In the genomic region with DNA sequence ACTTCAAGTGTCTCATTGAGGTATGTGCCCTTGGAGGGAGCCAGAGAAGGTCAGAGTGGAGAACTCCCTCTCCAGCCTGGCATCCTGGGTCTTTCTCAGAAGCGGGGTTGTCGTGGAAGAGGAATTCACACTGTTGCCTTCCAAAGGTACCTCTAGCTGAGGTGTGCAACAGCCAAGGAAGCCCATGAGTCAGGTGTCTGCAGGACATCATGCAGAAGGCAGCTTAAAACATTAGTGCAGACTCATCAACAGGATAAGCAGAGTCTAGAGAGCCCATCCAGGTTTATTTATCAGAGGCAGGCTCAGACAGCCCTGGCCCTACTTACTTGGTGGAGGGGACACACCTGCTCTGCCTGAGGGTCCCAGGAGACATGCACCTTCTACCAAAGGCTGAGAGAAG, we compare ENCODE assay signal across 17 cellular contexts.
DNase-seq lines count a peak whose midpoint lies in the region; TF ChIP-seq lines count a peak whose summit lies in the region.
"Had no signal": no experiment of that assay in that cellular context is flagged by ENCODE, and none has a peak within 500 bp of the region (broad histone marks: within the 10 kb centered on the region; RNA-seq: fewer than 3 reads in every experiment).

No MANE protein-coding gene starts in this region.

- no peak for DNase-seq in Calu3
- peak; percentile 49 for DNase-seq in osteocyte (ENCODE audit: extremely low spot score, unreplicated experiment)
- DNase-seq in ureter (ENCODE audit: low spot score) = peak; percentile 26
- no peak for DNase-seq in glutamatergic neuron
- no peak for DNase-seq in NCI-H510A treated with DMSO at 0.1 percent for 48 hours (lab: John Stamatoyannopoulos, UW)
- DNase-seq in endothelial cell (ENCODE audit: low spot score) = no peak
- DNase-seq: AML-193; Caco-2; CD4-positive, alpha-beta T cell; DMS153; DMS79; GDM1; H7; HFFc6; IMR-90 had no signal

- CTCF ChIA-PET in Calu3 (lab: Charles Lee) = no interaction called here

- H3K4me1 Mint-ChIP-seq in Calu3 (ENCODE audit: low read depth, unreplicated experiment) (peaks cover 8% of the 10 kb centered on the region), osteocyte (ENCODE audit: unreplicated experiment) (peaks cover 36% of the 10 kb centered on the region), glutamatergic neuron (ENCODE audit: low read depth, unreplicated experiment) (peaks cover 3% of the 10 kb centered on the region), endothelial cell (ENCODE audit: unreplicated experiment) (peaks cover 2% of the 10 kb centered on the region)
- H3K4me1 Mint-ChIP-seq in dendritic cell treated with granulocyte-macrophage colony-stimulating factor and Interleukin-4, amounts not matched to agents 40 ng/mL and 50 ng/mL, for 4 days (ENCODE audit: low read depth) = peaks cover 38% of the 10 kb centered on the region

- H3K9me3 Mint-ChIP-seq in Calu3 (ENCODE audit: low read depth, unreplicated experiment) (no peaks in the 10 kb centered on the region), osteocyte (ENCODE audit: unreplicated experiment) (no peaks in the 10 kb centered on the region), glutamatergic neuron (ENCODE audit: unreplicated experiment) (peaks cover 1% of the 10 kb centered on the region), endothelial cell (ENCODE audit: unreplicated experiment) (no peaks in the 10 kb centered on the region)
- no peaks in the 10 kb centered on the region for H3K9me3 Mint-ChIP-seq in dendritic cell treated with granulocyte-macrophage colony-stimulating factor and Interleukin-4, amounts not matched to agents 40 ng/mL and 50 ng/mL, for 4 days
- H3K9me3 Mint-ChIP-seq: CD4-positive, alpha-beta T cell; GM23338; HFFc6 had no signal

- H3K27me3 Mint-ChIP-seq in Calu3 (ENCODE audit: unreplicated experiment) (peaks cover 12% of the 10 kb centered on the region), osteocyte (ENCODE audit: unreplicated experiment) (no peaks in the 10 kb centered on the region), glutamatergic neuron (ENCODE audit: unreplicated experiment) (peaks cover 5% of the 10 kb centered on the region), endothelial cell (ENCODE audit: unreplicated experiment) (peaks cover 4% of the 10 kb centered on the region)
- peaks cover 39% of the 10 kb centered on the region for H3K27me3 Mint-ChIP-seq in dendritic cell treated with granulocyte-macrophage colony-stimulating factor and Interleukin-4, amounts not matched to agents 40 ng/mL and 50 ng/mL, for 4 days

- no TSS peak for BruUV-seq in Calu3 (replicated peaks; lab: Mats Ljungman, UMichigan)

- H3K27ac Mint-ChIP-seq in Calu3 (ENCODE audit: unreplicated experiment) = peak overlapping the region; percentile 22
- H3K27ac Mint-ChIP-seq in dendritic cell treated with granulocyte-macrophage colony-stimulating factor and Interleukin-4, amounts not matched to agents 40 ng/mL and 50 ng/mL, for 4 days = peak overlapping the region; percentile 65
- peak overlapping the region; percentile 91 for H3K27ac Mint-ChIP-seq in osteocyte (ENCODE audit: unreplicated experiment)
- H3K27ac Mint-ChIP-seq in glutamatergic neuron (ENCODE audit: unreplicated experiment) = no peak overlapping the region
- no peak overlapping the region for H3K27ac Mint-ChIP-seq in endothelial cell (ENCODE audit: unreplicated experiment)
- H3K27ac Mint-ChIP-seq: CD4-positive, alpha-beta T cell; GM23338; HFFc6 had no signal

- H3K36me3 Mint-ChIP-seq in Calu3 (ENCODE audit: insufficient read depth, unreplicated experiment) = no peaks in the 10 kb centered on the region
- H3K36me3 Mint-ChIP-seq in dendritic cell treated with granulocyte-macrophage colony-stimulating factor and Interleukin-4, amounts not matched to agents 40 ng/mL and 50 ng/mL, for 4 days (ENCODE audit: low read depth) = no peaks in the 10 kb centered on the region
- H3K36me3 Mint-ChIP-seq in osteocyte (ENCODE audit: unreplicated experiment) = no peaks in the 10 kb centered on the region
- H3K36me3 Mint-ChIP-seq in glutamatergic neuron (ENCODE audit: unreplicated experiment) = no peaks in the 10 kb centered on the region
- H3K36me3 Mint-ChIP-seq in endothelial cell (ENCODE audit: low read depth, unreplicated experiment) = no peaks in the 10 kb centered on the region

- TF ChIP-seq CTCF in Calu3 (IDR thresholded peaks at IDR 0.05; ENCODE audit: unreplicated experiment) (no peak), osteocyte (IDR thresholded peaks at IDR 0.05) (no peak), glutamatergic neuron (IDR thresholded peaks at IDR 0.05; ENCODE audit: partially characterized antibody, unreplicated experiment) (no peak), endothelial cell (IDR thresholded peaks at IDR 0.05; ENCODE audit: unreplicated experiment) (no peak)

- H3K4me3 Mint-ChIP-seq in Calu3 (ENCODE audit: low read depth, unreplicated experiment) (no peak overlapping the region), osteocyte (ENCODE audit: unreplicated experiment) (no peak overlapping the region), glutamatergic neuron (ENCODE audit: unreplicated experiment) (no peak overlapping the region), endothelial cell (ENCODE audit: unreplicated experiment) (no peak overlapping the region)
- H3K4me3 Mint-ChIP-seq in dendritic cell treated with granulocyte-macrophage colony-stimulating factor and Interleukin-4, amounts not matched to agents 40 ng/mL and 50 ng/mL, for 4 days = no peak overlapping the region
- H3K4me3 Mint-ChIP-seq: CD4-positive, alpha-beta T cell; GM23338; HFFc6 had no signal

- intact Hi-C loops in Calu3 (cut with micrococcal nuclease; ENCODE audit: unreplicated experiment) = no loop called here
- intact Hi-C loops in dendritic cell treated with granulocyte-macrophage colony-stimulating factor and Interleukin-4, amounts not matched to agents 40 ng/mL and 50 ng/mL, for 4 days (cut with micrococcal nuclease) = no loop called here

Comparison
In these comparisons a context has a peak if more than half of its experiments do, and no peak if none do; other contexts are left out.
1. DNase-seq: peak in osteocyte (single experiment) and ureter (single experiment); none in Calu3 (single experiment), glutamatergic neuron (single experiment), NCI-H510A treated with DMSO at 0.1 percent for 48 hours (single experiment) and endothelial cell (single experiment).
2. H3K27ac Mint-ChIP-seq: peak in Calu3 (single experiment), dendritic cell treated with granulocyte-macrophage colony-stimulating factor and Interleukin-4, amounts not matched to agents 40 ng/mL and 50 ng/mL, for 4 days (single experiment) and osteocyte (single experiment); none in glutamatergic neuron (single experiment) and endothelial cell (single experiment).